In the genomic region with DNA sequence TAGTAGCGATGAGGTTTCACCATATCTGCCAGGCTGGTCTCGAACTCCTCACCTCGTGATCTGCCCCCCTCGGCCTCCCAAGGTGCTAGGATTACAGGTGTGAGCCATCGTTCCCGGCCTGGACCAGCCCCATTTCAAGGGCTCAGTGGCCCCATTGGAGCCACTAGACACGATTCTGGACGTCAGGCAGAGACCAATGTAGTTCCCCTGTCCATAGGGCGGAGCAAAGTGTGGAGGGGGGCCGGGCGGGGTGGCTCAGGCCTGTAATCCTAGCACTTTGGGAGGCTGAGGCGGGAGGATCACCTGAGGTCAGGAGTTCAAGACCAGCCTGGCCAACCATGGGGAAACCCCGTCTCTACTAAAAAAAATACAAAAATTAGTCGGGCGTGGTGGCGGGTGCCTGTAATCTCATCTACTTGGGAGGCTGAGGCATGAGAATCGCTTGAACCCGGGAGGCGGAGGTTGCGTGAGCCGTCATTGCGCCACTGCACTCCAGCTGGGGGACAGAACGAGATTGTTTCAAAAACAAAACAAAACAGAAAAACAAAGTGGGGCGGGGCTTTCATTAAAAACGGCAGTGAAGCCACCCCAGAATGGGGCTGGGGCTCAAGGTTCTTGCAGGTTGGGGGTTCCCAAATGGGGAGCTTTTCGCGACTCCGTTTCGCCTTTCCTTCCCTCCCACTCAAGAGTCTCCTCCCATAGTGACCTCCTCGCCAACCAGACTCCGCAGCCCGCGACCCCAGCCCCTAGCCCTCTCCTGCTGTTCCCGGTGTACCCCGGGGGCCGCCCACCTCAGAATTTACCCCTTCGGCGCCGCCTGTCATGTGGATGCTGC, we compare ENCODE assay signal across 9 cellular contexts. TPM values are rescaled to one million over a fixed set of nuclear protein-coding genes. Genes with fewer than 3 reads are reported as not detected.
DNase-seq lines count a peak whose midpoint lies in the region; ATAC-seq and TF ChIP-seq lines count a peak whose summit lies in the region.
"Had no signal": no experiment of that assay in that cellular context is flagged by ENCODE, and none has a peak within 500 bp of the region (broad histone marks: within the 10 kb centered on the region; RNA-seq: fewer than 3 reads in every experiment).

No MANE protein-coding gene starts in this region.

- no peaks in the 10 kb centered on the region; the same call in 2 of the 3 replicates for H3K9me3 Mint-ChIP-seq in GM23338

- H3K27ac Mint-ChIP-seq in GM23338 (peak overlapping the region; percentile 78; the same call in 1 of the 2 replicates), T-helper 17 cell (peak overlapping the region; percentile 96)

- H3K27me3 ChIP-seq in GM23338 (ENCODE audit: insufficient read depth) (no peaks in the 10 kb centered on the region), gastrocnemius medialis (no peaks in the 10 kb centered on the region)

- H3K4me2 ChIP-seq in GM23338 = peak overlapping the region; percentile 65

- peak overlapping the region; percentile 72; the same call in 1 of the 2 replicates for H2AFZ ChIP-seq in GM23338

- H3K27ac ChIP-seq in GM23338 (ENCODE audit: low read depth) = no peak overlapping the region
- H3K27ac ChIP-seq in gastrocnemius medialis = peak overlapping the region; percentile 85 to 98 (median 96)

- no peaks in the 10 kb centered on the region; the same call in 1 of the 2 replicates for H3K36me3 ChIP-seq in GM23338 (ENCODE audit: insufficient read depth)
- H3K36me3 ChIP-seq in gastrocnemius medialis = no peaks in the 10 kb centered on the region

- ATAC-seq in GM23338 (no peak), T-helper 17 cell (peak; percentile 50), gastrocnemius medialis (peak in 1 of 2 donors; percentile 10)

- H3K4me1 Mint-ChIP-seq in GM23338 = peaks cover 12% of the 10 kb centered on the region
- peaks cover 19% of the 10 kb centered on the region for H3K4me1 Mint-ChIP-seq in T-helper 17 cell

- H3K79me2 ChIP-seq in GM23338 (replicated peaks; ENCODE audit: insufficient read depth) = peaks cover 39% of the 10 kb centered on the region

- no peaks in the 10 kb centered on the region for H3K9me2 ChIP-seq in GM23338 (ENCODE audit: insufficient read depth)

- no peaks in the 10 kb centered on the region for H3F3A ChIP-seq in GM23338 (replicated peaks; ENCODE audit: low read depth)

- no peak for TF ChIP-seq CTCF in GM23338 (conservative IDR thresholded peaks at IDR 0.05; ENCODE audit: low read depth in 2 of 2)
- no peak for TF ChIP-seq CTCF in fibroblast of the aortic adventitia (IDR thresholded peaks at IDR 0.05; ENCODE audit: insufficient read depth, low read length)
- no peak for TF ChIP-seq CTCF in gastrocnemius medialis (IDR thresholded peaks at IDR 0.05 in 4 of 5, conservative IDR thresholded peaks at IDR 0.05 in 1 of 5)

- H4K20me1 ChIP-seq in GM23338 (replicated peaks; ENCODE audit: insufficient read depth) = peaks cover 14% of the 10 kb centered on the region

- no peak for TF ChIP-seq POLR2A in gastrocnemius medialis (IDR thresholded peaks at IDR 0.05)

- H3K4me1 ChIP-seq in GM23338 (ENCODE audit: insufficient read depth) (peaks cover 8% of the 10 kb centered on the region), gastrocnemius medialis (peaks cover 24 to 37% of the 10 kb centered on the region in 2 donors)

- H3K4me3 ChIP-seq in GM23338 (peak overlapping the region; percentile 51), fibroblast of the aortic adventitia (ENCODE audit: low read depth, low read length) (peak overlapping the region; percentile 79), gastrocnemius medialis (peak overlapping the region; percentile 76 to 84 (median 82))

- DNase-seq in GM23338 (ENCODE audit: low spot score) (no peak), T-helper 17 cell (no peak), fibroblast of the aortic adventitia (ENCODE audit: low read depth) (no peak), gastrocnemius medialis (no peak), NCI-H1417 (lab: John Stamatoyannopoulos, UW) (no peak), COLO829 (ENCODE audit: low spot score) (no peak), NCI-H510A treated with DMSO at 0.1 percent for 48 hours (lab: John Stamatoyannopoulos, UW) (no peak)
- DNase-seq in effector CD4-positive, alpha-beta T cell = no peak

- no peaks in the 10 kb centered on the region for H3K9me3 ChIP-seq in T-helper 17 cell (ENCODE audit: control insufficient read depth, low read length, poor library complexity, severe bottlenecking)
- no peaks in the 10 kb centered on the region for H3K9me3 ChIP-seq in gastrocnemius medialis

- H3K36me3 Mint-ChIP-seq in GM23338 (ENCODE audit: low read depth) = peaks cover 4% of the 10 kb centered on the region; the same call in 1 of the 3 replicates
- H3K36me3 Mint-ChIP-seq in T-helper 17 cell (ENCODE audit: low read depth) = no peaks in the 10 kb centered on the region

- peak overlapping the region; percentile 92 for H3K4me3 Mint-ChIP-seq in GM23338
- peak overlapping the region; percentile 97 for H3K4me3 Mint-ChIP-seq in T-helper 17 cell

- H3K27me3 Mint-ChIP-seq in GM23338 (ENCODE audit: insufficient read depth, low read depth, poor library complexity) = peaks cover 24% of the 10 kb centered on the region
- no peaks in the 10 kb centered on the region for H3K27me3 Mint-ChIP-seq in T-helper 17 cell

- intact Hi-C loops in gastrocnemius medialis (cut with DNase I; ENCODE audit: low total_unique reads) = loop anchor here (1.0 kb wide), 1 partner anchor 10 kb away; a partner anchor contains a TSS

- in situ Hi-C loops in gastrocnemius medialis (cut with MboI; ENCODE audit: low sequenced_read_pairs in 4 of 4) = no loop called here

TF ChIP-seq in GM23338, 12 proteins besides CTCF, POLR2A, EP300 and RAD21 (continues in another document):
- TF ChIP-seq, protein P1, sequence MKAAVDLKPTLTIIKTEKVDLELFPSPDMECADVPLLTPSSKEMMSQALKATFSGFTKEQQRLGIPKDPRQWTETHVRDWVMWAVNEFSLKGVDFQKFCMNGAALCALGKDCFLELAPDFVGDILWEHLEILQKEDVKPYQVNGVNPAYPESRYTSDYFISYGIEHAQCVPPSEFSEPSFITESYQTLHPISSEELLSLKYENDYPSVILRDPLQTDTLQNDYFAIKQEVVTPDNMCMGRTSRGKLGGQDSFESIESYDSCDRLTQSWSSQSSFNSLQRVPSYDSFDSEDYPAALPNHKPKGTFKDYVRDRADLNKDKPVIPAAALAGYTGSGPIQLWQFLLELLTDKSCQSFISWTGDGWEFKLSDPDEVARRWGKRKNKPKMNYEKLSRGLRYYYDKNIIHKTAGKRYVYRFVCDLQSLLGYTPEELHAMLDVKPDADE (IDR thresholded peaks at IDR 0.05) = no peak
- TF ChIP-seq JUNB (IDR thresholded peaks at IDR 0.05; ENCODE audit: unreplicated experiment) (no peak), EZH2phosphoT487 (IDR thresholded peaks at IDR 0.05; ENCODE audit: unreplicated experiment) (no peak), ZNF114 (CRISPR knock-in tag; IDR thresholded peaks at IDR 0.05) (no peak), CREB1 (CRISPR knock-in tag; IDR thresholded peaks at IDR 0.05; ENCODE audit: low read depth) (no peak)
- TF ChIP-seq, protein P2, sequence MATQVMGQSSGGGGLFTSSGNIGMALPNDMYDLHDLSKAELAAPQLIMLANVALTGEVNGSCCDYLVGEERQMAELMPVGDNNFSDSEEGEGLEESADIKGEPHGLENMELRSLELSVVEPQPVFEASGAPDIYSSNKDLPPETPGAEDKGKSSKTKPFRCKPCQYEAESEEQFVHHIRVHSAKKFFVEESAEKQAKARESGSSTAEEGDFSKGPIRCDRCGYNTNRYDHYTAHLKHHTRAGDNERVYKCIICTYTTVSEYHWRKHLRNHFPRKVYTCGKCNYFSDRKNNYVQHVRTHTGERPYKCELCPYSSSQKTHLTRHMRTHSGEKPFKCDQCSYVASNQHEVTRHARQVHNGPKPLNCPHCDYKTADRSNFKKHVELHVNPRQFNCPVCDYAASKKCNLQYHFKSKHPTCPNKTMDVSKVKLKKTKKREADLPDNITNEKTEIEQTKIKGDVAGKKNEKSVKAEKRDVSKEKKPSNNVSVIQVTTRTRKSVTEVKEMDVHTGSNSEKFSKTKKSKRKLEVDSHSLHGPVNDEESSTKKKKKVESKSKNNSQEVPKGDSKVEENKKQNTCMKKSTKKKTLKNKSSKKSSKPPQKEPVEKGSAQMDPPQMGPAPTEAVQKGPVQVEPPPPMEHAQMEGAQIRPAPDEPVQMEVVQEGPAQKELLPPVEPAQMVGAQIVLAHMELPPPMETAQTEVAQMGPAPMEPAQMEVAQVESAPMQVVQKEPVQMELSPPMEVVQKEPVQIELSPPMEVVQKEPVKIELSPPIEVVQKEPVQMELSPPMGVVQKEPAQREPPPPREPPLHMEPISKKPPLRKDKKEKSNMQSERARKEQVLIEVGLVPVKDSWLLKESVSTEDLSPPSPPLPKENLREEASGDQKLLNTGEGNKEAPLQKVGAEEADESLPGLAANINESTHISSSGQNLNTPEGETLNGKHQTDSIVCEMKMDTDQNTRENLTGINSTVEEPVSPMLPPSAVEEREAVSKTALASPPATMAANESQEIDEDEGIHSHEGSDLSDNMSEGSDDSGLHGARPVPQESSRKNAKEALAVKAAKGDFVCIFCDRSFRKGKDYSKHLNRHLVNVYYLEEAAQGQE (IDR thresholded peaks at IDR 0.05; ENCODE audit: unreplicated experiment) = no peak

RNA-seq across cellular contexts. Expression of a gene that starts 0.8 kb away (rescaled TPM):
- 104 and 107 TPM in 2 replicates for total RNA-seq in GM23338 (2014; rRNA removed; shearing (Covaris generic))
- polyA plus RNA-seq in GM23338 (2016; fragmentation: Nextera tagmentation; extraction: Ambion mirVana) = 268 and 277 TPM in 2 replicates
- total RNA-seq in T-helper 17 cell (100 to 1,000 TPM; 111 to 125 TPM), fibroblast of the aortic adventitia (ENCODE audit: low replicate concordance) (2.9 and 41.8 TPM in 2 replicates), gastrocnemius medialis (100 to 1,000 TPM in 2 of 4 donors, 10 to 100 TPM in 2; 56.2 to 155 (median 113) TPM)

RNA-seq across cellular contexts. Expression of a gene that starts 10.4 kb away (rescaled TPM):
- 53.3 TPM in 2 replicates for total RNA-seq in GM23338 (2014; rRNA removed; shearing (Covaris generic))
- polyA plus RNA-seq in GM23338 (2016; fragmentation: Nextera tagmentation; extraction: Ambion mirVana) = 43.2 and 44.0 TPM in 2 replicates
- 100 to 1,000 TPM; 483 to 558 TPM for total RNA-seq in T-helper 17 cell
- 54.7 and 95.2 TPM in 2 replicates for total RNA-seq in fibroblast of the aortic adventitia (ENCODE audit: low replicate concordance)
- total RNA-seq in gastrocnemius medialis = 10 to 100 TPM; 12.3 to 27.3 (median 16.6) TPM

RNA-seq across cellular contexts. Expression of a gene that starts 32.7 kb away (rescaled TPM):
- 92.3 and 106 TPM in 2 replicates for total RNA-seq in GM23338 (2014; rRNA removed; shearing (Covaris generic))
- 50.9 and 51.6 TPM in 2 replicates for polyA plus RNA-seq in GM23338 (2016; fragmentation: Nextera tagmentation; extraction: Ambion mirVana)
- total RNA-seq in T-helper 17 cell (10 to 100 TPM; 34.8 to 38.6 TPM), fibroblast of the aortic adventitia (ENCODE audit: low replicate concordance) (93.5 and 119 TPM in 2 replicates), gastrocnemius medialis (10 to 100 TPM; 18.4 to 70.3 (median 54.7) TPM)

RNA-seq across cellular contexts. Expression of a gene that starts 43.2 kb away (rescaled TPM):
- 289 and 398 TPM in 2 replicates for total RNA-seq in GM23338 (2014; rRNA removed; shearing (Covaris generic))
- 463 and 501 TPM in 2 replicates for polyA plus RNA-seq in GM23338 (2016; fragmentation: Nextera tagmentation; extraction: Ambion mirVana)
- total RNA-seq in T-helper 17 cell (10 to 100 TPM; 60.7 to 62.5 TPM), fibroblast of the aortic adventitia (ENCODE audit: low replicate concordance) (100 and 164 TPM in 2 replicates), gastrocnemius medialis (100 to 1,000 TPM; 344 to 756 (median 532) TPM)

RNA-seq across cellular contexts. Expression of a gene that starts 53.5 kb away (rescaled TPM):
- 1.2 TPM in 1 of 2 replicates, not detected in the other for total RNA-seq in GM23338 (2014; rRNA removed; shearing (Covaris generic))
- polyA plus RNA-seq in GM23338 (2016; fragmentation: Nextera tagmentation; extraction: Ambion mirVana) = 0.56 and 0.57 TPM in 2 replicates
- not detected for total RNA-seq in T-helper 17 cell
- 1.9 and 3.4 TPM in 2 replicates for total RNA-seq in fibroblast of the aortic adventitia (ENCODE audit: low replicate concordance)
- total RNA-seq in gastrocnemius medialis = under 1 TPM in 1 of 4 donors, not detected in 3; 0.29 TPM
- polyA plus RNA-seq: aorta had no signal
